15 cellular contexts compared by ENCODE assay signal in genomic region chr6:151822252-151823111, GRCh38. TPM values are rescaled to one million over a fixed set of nuclear protein-coding genes. Genes with fewer than 3 reads are reported as not detected.
DNase-seq lines count a peak whose midpoint lies in the region; ATAC-seq, FAIRE-seq and TF ChIP-seq lines count a peak whose summit lies in the region.
"Had no signal": no experiment of that assay in that cellular context is flagged by ENCODE, and none has a peak within 500 bp of the region (broad histone marks: within the 10 kb centered on the region; RNA-seq: fewer than 3 reads in every experiment).

No MANE protein-coding gene starts in this region.

- TF ChIP-seq RAD21 in GM12878 (IDR thresholded peaks at IDR 0.05; ENCODE audit: insufficient read depth, low read depth, low read length), result no peak

- no peak for TF ChIP-seq POLR2A in GM12878 (IDR thresholded peaks at IDR 0.05; ENCODE audit: low read depth, low read length)

- H3K4me1 ChIP-seq in GM12878 (ENCODE audit: control insufficient read depth, insufficient read depth, low read length), result peaks cover 4% of the 10 kb centered on the region

- H3K36me3 Mint-ChIP-seq in activated T-helper 17 cell treated with anti-CD3 and anti-CD28 coated beads, Interleukin-2, amount 50 U/mL, for 72 hours (ENCODE audit: low read depth), result no peaks in the 10 kb centered on the region
- no peaks in the 10 kb centered on the region for H3K36me3 Mint-ChIP-seq in activated T-cell treated with anti-CD3 and anti-CD28 coated beads, Interleukin-2, amount 50 U/mL, for 4 hours (ENCODE audit: insufficient read depth)

- peak; percentile 93 for FAIRE-seq in GM12878 (lab: Jason Lieb, UNC)
- FAIRE-seq: HTR-8/SVneo had no signal

- in situ Hi-C loops in GM12878 (cut with MboI), result no loop called here

- intact Hi-C loops in GM12878 (cut with micrococcal nuclease; ENCODE audit: unreplicated experiment), result loop anchor here (1.0 kb wide), 1 partner anchor 147 kb away; no protein-coding TSS in a partner anchor

- no peaks in the 10 kb centered on the region for H3K79me2 ChIP-seq in GM12878 (ENCODE audit: control insufficient read depth, insufficient read depth, low read length)

- POLR2A ChIA-PET in GM12878 (lab: Charles Lee), result interaction anchor here (0.8 kb wide), 1 partner anchor 29 kb away, joined by 5 read pairs; no protein-coding TSS in a partner anchor

- H3K27me3 Mint-ChIP-seq in activated T-helper 17 cell treated with anti-CD3 and anti-CD28 coated beads, Interleukin-2, amount 50 U/mL, for 72 hours, result peaks cover 13% of the 10 kb centered on the region
- no peaks in the 10 kb centered on the region for H3K27me3 Mint-ChIP-seq in activated T-cell treated with anti-CD3 and anti-CD28 coated beads, Interleukin-2, amount 50 U/mL, for 4 hours (ENCODE audit: low read depth)

- no peak overlapping the region for H3K4me3 ChIP-seq in GM12878

- H3K27ac ChIP-seq in GM12878 (ENCODE audit: control insufficient read depth, insufficient read depth), result no peak overlapping the region

- CTCF ChIA-PET in GM12878 (lab: Yijun Ruan, JAX), result interaction anchor here (0.7 to 1.3 kb wide), 8 partner anchors 9 to 303 kb away, joined by 3 to 10 read pairs (median 4); no protein-coding TSS in a partner anchor

- H3K27me3 ChIP-seq in GM12878 (replicated peaks in 1 of 2; ENCODE audit: control insufficient read depth in 2 of 2, insufficient read depth in 2 of 2, low read length in 1 of 2), result no peaks in the 10 kb centered on the region

- H3K4me1 Mint-ChIP-seq in activated T-helper 17 cell treated with anti-CD3 and anti-CD28 coated beads, Interleukin-2, amount 50 U/mL, for 72 hours, result no peaks in the 10 kb centered on the region
- H3K4me1 Mint-ChIP-seq in activated T-cell treated with anti-CD3 and anti-CD28 coated beads, Interleukin-2, amount 50 U/mL, for 4 hours (ENCODE audit: low read depth), result no peaks in the 10 kb centered on the region

- no TSS peak for BruUV-seq in GM12878 (replicated peaks; lab: Mats Ljungman, UMichigan)

- TF ChIP-seq CTCF in GM12878 (IDR thresholded peaks at IDR 0.05 in 2 of 3, conservative IDR thresholded peaks at IDR 0.05 in 1 of 3; ENCODE audit: control insufficient read depth in 2 of 3, extremely low read depth in 1 of 3, insufficient read depth in 1 of 3, low read depth in 3 of 3, low read length in 3 of 3), result no peak

- TF ChIP-seq EP300 in GM12878 (IDR thresholded peaks at IDR 0.05; ENCODE audit: borderline replicate concordance in 1 of 2, control insufficient read depth in 1 of 2, low read depth in 2 of 2, low read length in 2 of 2), result peak; percentile 68 to 73; a peak in 2 of 4 replicates

- H3K9ac ChIP-seq in GM12878 (ENCODE audit: control insufficient read depth, insufficient read depth, low read length), result no peak overlapping the region

- no peak overlapping the region; the same call in 1 of the 2 replicates for H2AFZ ChIP-seq in GM12878 (ENCODE audit: control insufficient read depth, low read depth, low read length)

- no peaks in the 10 kb centered on the region for H3K9me3 ChIP-seq in GM12878 (replicated peaks; ENCODE audit: control insufficient read depth, insufficient read depth, low read length)

- RAD21 ChIA-PET in GM12878 (lab: Charles Lee; ENCODE audit: unreplicated experiment), result interaction anchor here (0.7 to 1.5 kb wide), 11 partner anchors 21 to 475 kb away, joined by 3 to 13 read pairs (median 4); no protein-coding TSS in a partner anchor

- H4K20me1 ChIP-seq in GM12878 (ENCODE audit: control insufficient read depth, insufficient read depth), result no peaks in the 10 kb centered on the region

- SMC1A ChIA-PET in GM12878 (lab: Charles Lee; ENCODE audit: uncharacterized antibody, unreplicated experiment), result interaction anchor here (0.6 to 1.5 kb wide), 12 partner anchors 13 to 476 kb away, joined by 3 to 17 read pairs (median 3); no protein-coding TSS in a partner anchor

- H3K27ac Mint-ChIP-seq in activated T-helper 17 cell treated with anti-CD3 and anti-CD28 coated beads, Interleukin-2, amount 50 U/mL, for 72 hours, result no peak overlapping the region
- H3K27ac Mint-ChIP-seq: CD4-positive, alpha-beta memory T cell had no signal

- no peaks in the 10 kb centered on the region for H3K9me3 Mint-ChIP-seq in activated T-helper 17 cell treated with anti-CD3 and anti-CD28 coated beads, Interleukin-2, amount 50 U/mL, for 72 hours
- no peaks in the 10 kb centered on the region for H3K9me3 Mint-ChIP-seq in activated T-cell treated with anti-CD3 and anti-CD28 coated beads, Interleukin-2, amount 50 U/mL, for 4 hours

- no peaks in the 10 kb centered on the region for H3K36me3 ChIP-seq in GM12878 (ENCODE audit: control insufficient read depth in 2 of 2, insufficient read depth in 2 of 2, low read length in 1 of 2)

- ATAC-seq in GM18858 (IDR thresholded peaks at IDR 0.05; ENCODE audit: unreplicated experiment) (peak; percentile 97), GM21528 (IDR thresholded peaks at IDR 0.05; ENCODE audit: low FRiP score, unreplicated experiment) (peak; percentile 99), HG03097 (IDR thresholded peaks at IDR 0.05; ENCODE audit: low FRiP score, unreplicated experiment) (peak; percentile 88), GM12878 (peak; percentile 96)
- ATAC-seq in activated T-helper 17 cell treated with anti-CD3 and anti-CD28 coated beads, Interleukin-2, amount 50 U/mL, for 72 hours (replicated peaks), result no peak
- no peak for ATAC-seq in activated T-cell treated with anti-CD3 and anti-CD28 coated beads, Interleukin-2, amount 50 U/mL, for 4 hours

- WGBS in GM12878 (ENCODE audit: insufficient coverage, insufficient replicate concordance, low lambda C conversion rate, missing lambda C conversion rate), result 10% methylated on average over 7 of the region's 7 CpGs

- H3K4me3 Mint-ChIP-seq in activated T-helper 17 cell treated with anti-CD3 and anti-CD28 coated beads, Interleukin-2, amount 50 U/mL, for 72 hours, result no peak overlapping the region
- no peak overlapping the region for H3K4me3 Mint-ChIP-seq in activated T-cell treated with anti-CD3 and anti-CD28 coated beads, Interleukin-2, amount 50 U/mL, for 4 hours
- H3K4me3 Mint-ChIP-seq: CD4-positive, alpha-beta memory T cell had no signal

- DNase-seq in GM12878 (ENCODE audit: low read depth, low spot score), result peak; percentile 32
- DNase-seq in DMS153 (lab: John Stamatoyannopoulos, UW), result no peak
- DNase-seq in DMS53 treated with DMSO at 0.1 percent for 48 hours (lab: John Stamatoyannopoulos, UW; ENCODE audit: unreplicated experiment), result no peak
- DNase-seq in activated T-cell treated with anti-CD3 and anti-CD28 coated beads, Interleukin-2, amount 50 U/mL, for 4 hours, result no peak
- DNase-seq: activated CD4-positive, alpha-beta T cell treated with anti-CD3 and anti-CD28 coated beads, Interleukin-2, amount 50 U/mL, for 4 hours; CD4-positive, alpha-beta memory T cell; effector CD8-positive, alpha-beta T cell; hypothalamus; NCI-H2107; SHP77 treated with DMSO at 0.1 percent for 48 hours had no signal

- peak overlapping the region; percentile 3 for H3K4me2 ChIP-seq in GM12878 (ENCODE audit: control insufficient read depth, insufficient read depth)

TF ChIP-seq in GM12878, 131 proteins besides CTCF, POLR2A, EP300 and RAD21 (continues in another document):
- TF ChIP-seq KLF5 (IDR thresholded peaks at IDR 0.05; ENCODE audit: partially characterized antibody) (peak; percentile 28), SIN3A (IDR thresholded peaks at IDR 0.05; ENCODE audit: low read depth, low read length) (no peak), IRF4 (IDR thresholded peaks at IDR 0.05; ENCODE audit: low read depth, low read length) (peak; percentile 41; the same call in 1 of the 2 replicates), EED (IDR thresholded peaks at IDR 0.05; ENCODE audit: low read depth) (peak; percentile 77), POU2F2 (IDR thresholded peaks at IDR 0.05; ENCODE audit: borderline replicate concordance, low read depth, low read length) (no peak), CREM (IDR thresholded peaks at IDR 0.05; ENCODE audit: low read depth) (0 out of 2 replicates have a peak, but pooled peaks have one; percentile 13), NBN (IDR thresholded peaks at IDR 0.05) (0 out of 2 replicates have a peak, but pooled peaks have one; percentile 18), ZBED1 (IDR thresholded peaks at IDR 0.05; ENCODE audit: borderline replicate concordance) (no peak), TCF12 (IDR thresholded peaks at IDR 0.05; ENCODE audit: low read depth, low read length) (peak; percentile 76; the same call in 1 of the 2 replicates), ATF7 (IDR thresholded peaks at IDR 0.05; ENCODE audit: low read depth) (peak; percentile 48; the same call in 1 of the 2 replicates), DPF2 (IDR thresholded peaks at IDR 0.05) (peak; percentile 94), IKZF1 (conservative IDR thresholded peaks at IDR 0.05) (peak; percentile 87), SPI1 (IDR thresholded peaks at IDR 0.05; ENCODE audit: borderline replicate concordance, insufficient read depth, low read depth, low read length) (peak; percentile 96), MTA2 (IDR thresholded peaks at IDR 0.05; ENCODE audit: low read depth) (peak; percentile 85), BHLHE40 (IDR thresholded peaks at IDR 0.05; ENCODE audit: borderline replicate concordance in 1 of 2, low read depth in 2 of 2, low read length in 1 of 2) (peak; percentile 80 to 87), BCL11A (IDR thresholded peaks at IDR 0.05; ENCODE audit: low read depth, low read length) (peak; percentile 65; the same call in 1 of the 2 replicates)

RNA-seq across cellular contexts. Expression of gene ESR1, which starts 15.0 kb away (rescaled TPM):
- 5.1 and 7.7 TPM in 2 replicates for total RNA-seq in GM12878 (2013; cell fraction: nucleolus; rRNA removed)
- total RNA-seq in GM12878 (2014; rRNA removed), result 0.05 and 0.51 TPM in 2 replicates
- total RNA-seq in GM12878 (2014; rRNA removed; fragmentation: Illumina TruSeq; extraction: Trizol), result 0.05 TPM in 1 of 2 replicates, not detected in the other
- total RNA-seq in GM12878 (2021), result 0.13 TPM in 1 of 2 replicates, not detected in the other
- polyA plus RNA-seq in GM12878 (2011; ENCODE audit: low read depth), result 0.13 TPM
- polyA plus RNA-seq in GM12878 (2011; rRNA removed), result 0.20 and 0.29 TPM in 2 replicates
- polyA plus RNA-seq in GM12878 (2011; cell fraction: cytosol; rRNA removed), result 0.10 and 0.32 TPM in 2 replicates
- polyA plus RNA-seq in GM12878 (2011; cell fraction: nucleus; rRNA removed), result 0.69 and 0.70 TPM in 2 replicates
- polyA plus RNA-seq in GM12878 (2012), result 0.11 and 0.14 TPM in 2 replicates
- polyA plus RNA-seq in GM12878 (2014; fragmentation: Illumina TruSeq; extraction: Trizol), result 0.09 TPM in 1 of 2 replicates, not detected in the other
- polyA plus RNA-seq in GM12878 (2014; fragmentation: Nextera tagmentation; extraction: Ambion mirVana), result not detected
- polyA plus RNA-seq in GM12878 (2014; rRNA removed), result 0.03 and 0.04 TPM in 2 replicates
- polyA plus RNA-seq in GM12878 (2016; fragmentation: Nextera tagmentation; extraction: Ambion mirVana), result under 1 TPM in 1 of 2 experiments, not detected in 1; 0.39 TPM
- 0.41 and 0.59 TPM in 2 replicates for polyA minus RNA-seq in GM12878 (2011; rRNA and poly(A)+ RNA removed)
- not detected in 2 replicates for polyA minus RNA-seq in GM12878 (2011; cell fraction: cytosol; rRNA and poly(A)+ RNA removed)
- polyA minus RNA-seq in GM12878 (2011; cell fraction: nucleus; rRNA and poly(A)+ RNA removed), result 2.9 and 4.7 TPM in 2 replicates
- total RNA-seq in activated T-helper 17 cell treated with anti-CD3 and anti-CD28 coated beads, Interleukin-2, amount 50 U/mL, for 72 hours, result under 1 TPM in 1 of 2 donors, not detected in 1; 0.50 TPM
- total RNA-seq in activated T-cell treated with anti-CD3 and anti-CD28 coated beads, Interleukin-2, amount 50 U/mL, for 4 hours, result under 1 TPM; 0.13 to 0.68 (median 0.54) TPM

Comparison
In these comparisons a context has a peak if more than half of its experiments do, and no peak if none do; other contexts are left out.
1. ATAC-seq: peak in GM18858 (single experiment), GM21528 (single experiment), HG03097 (single experiment) and GM12878 (single experiment); none in activated T-helper 17 cell treated with anti-CD3 and anti-CD28 coated beads, Interleukin-2, amount 50 U/mL, for 72 hours (single experiment) and activated T-cell treated with anti-CD3 and anti-CD28 coated beads, Interleukin-2, amount 50 U/mL, for 4 hours (0 of 2).